21 cellular contexts compared by ENCODE assay signal in genomic region chr22:44200855-44201550, GRCh38. TPM values are rescaled to one million over a fixed set of nuclear protein-coding genes. Genes with fewer than 3 reads are reported as not detected.
DNase-seq lines count a peak whose midpoint lies in the region; ATAC-seq and TF ChIP-seq lines count a peak whose summit lies in the region.
"Had no signal": no experiment of that assay in that cellular context is flagged by ENCODE, and none has a peak within 500 bp of the region (broad histone marks: within the 10 kb centered on the region; RNA-seq: fewer than 3 reads in every experiment).

No MANE protein-coding gene starts in this region.

- no peaks in the 10 kb centered on the region for H3K4me1 ChIP-seq in PC-3 (ENCODE audit: insufficient read depth, low read length)
- H3K4me1 ChIP-seq: breast epithelium had no signal

- H4K20me1 ChIP-seq in PC-3 (ENCODE audit: low read length): no peaks in the 10 kb centered on the region

- no peak for TF ChIP-seq CTCF in PC-3 (conservative IDR thresholded peaks at IDR 0.05; ENCODE audit: low read depth, low read length)

- no peak for ATAC-seq in GM18858 (IDR thresholded peaks at IDR 0.05; ENCODE audit: unreplicated experiment)
- ATAC-seq in PC-3: no peak
- ATAC-seq: left lobe of liver, T-cell had no signal

- H3K4me2 ChIP-seq in PC-3 (ENCODE audit: low read length): no peak overlapping the region

- DNase-seq in NCI-H1694 treated with DMSO at 0.1 percent for 48 hours (lab: John Stamatoyannopoulos, UW) (peak; percentile 43), NCI-H1694 (lab: John Stamatoyannopoulos, UW) (no peak), EH (ENCODE audit: low read depth) (peak; percentile 23), UCSD-AML1 (lab: John Stamatoyannopoulos, UW; ENCODE audit: unreplicated experiment) (peak; percentile 55), myocyte (ENCODE audit: low read depth) (peak; percentile 45), PC-3 (no peak), amniotic stem cell (lab: John Stamatoyannopoulos, UW) (no peak)
- DNase-seq: activated B cell treated with CpG ODN at 0.5 μM for 24 hours; activated naive CD4-positive, alpha-beta T cell treated with anti-CD3 and anti-CD28 coated beads for 36 hours; endodermal cell; NCI-H1105; NCI-H2227 treated with DMSO at 0.1 percent for 48 hours; RPMI8226; small intestine; stimulated activated CD4-positive, alpha-beta T cell treated with anti-CD3 and anti-CD28 coated beads, Interleukin-4, amount 100 ng/mL, for 4 hours; T-cell had no signal

- H3K36me3 ChIP-seq in PC-3 (ENCODE audit: low read depth, low read length): no peaks in the 10 kb centered on the region
- H3K36me3 ChIP-seq: breast epithelium, ovary, tibial nerve had no signal

- CTCF ChIA-PET in PC-3 (lab: Charles Lee): no interaction called here

- H3K4me3 ChIP-seq in PC-3 (ENCODE audit: low read length): no peak overlapping the region
- H3K4me3 ChIP-seq: breast epithelium, ovary, tibial nerve had no signal

- intact Hi-C loops in PC-3 (cut with micrococcal nuclease): no loop called here

- POLR2A ChIA-PET in PC-3 (lab: Charles Lee; ENCODE audit: unreplicated experiment): no interaction called here

- H3K9me3 ChIP-seq in PC-3 (ENCODE audit: low read length): no peaks in the 10 kb centered on the region
- H3K9me3 ChIP-seq: breast epithelium, ovary, tibial nerve had no signal

- no peak overlapping the region for H3K27ac ChIP-seq in PC-3 (ENCODE audit: low read length)
- H3K27ac ChIP-seq: breast epithelium, ovary, tibial nerve had no signal

- H3K27me3 ChIP-seq in PC-3 (ENCODE audit: low read length): peaks cover 4% of the 10 kb centered on the region; the same call in 1 of the 2 replicates
- H3K27me3 ChIP-seq: ovary had no signal

- BruUV-seq in PC-3 (replicated peaks; lab: Mats Ljungman, UMichigan): no TSS peak

- no peaks in the 10 kb centered on the region for H3K9me2 ChIP-seq in PC-3 (replicated peaks; ENCODE audit: low read length)

- H3F3A ChIP-seq in PC-3 (ENCODE audit: low read length, unreplicated experiment): no peaks in the 10 kb centered on the region

- H2AFZ ChIP-seq in PC-3 (ENCODE audit: low read length): no peak overlapping the region

- no peak overlapping the region for H3K9ac ChIP-seq in PC-3 (ENCODE audit: low read length)

- H3K79me2 ChIP-seq in PC-3 (ENCODE audit: low read length): no peaks in the 10 kb centered on the region

RNA-seq across cellular contexts. Expression of gene PARVG, which starts 20.3 kb away (rescaled TPM):
- 0.05 TPM in 1 of 2 replicates, not detected in the other for total RNA-seq in myocyte
- 0.03 TPM for polyA plus RNA-seq in myocyte (2012)
- not detected in 2 replicates for total RNA-seq in PC-3 (2014; rRNA removed)

Comparison
In these comparisons a context has a peak if more than half of its experiments do, and no peak if none do; other contexts are left out.
1. DNase-seq: peak in NCI-H1694 treated with DMSO at 0.1 percent for 48 hours (single experiment), EH (single experiment), UCSD-AML1 (single experiment) and myocyte (single experiment); none in NCI-H1694 (single experiment), PC-3 (single experiment) and amniotic stem cell (single experiment).